ENCODE assay signal across 22 cellular contexts in genomic region chr7:134353411-134353810, GRCh38. TPM values are rescaled to one million over a fixed set of nuclear protein-coding genes. Genes with fewer than 3 reads are reported as not detected.
DNase-seq lines count a peak whose midpoint lies in the region; ATAC-seq, FAIRE-seq and TF ChIP-seq lines count a peak whose summit lies in the region.
"Had no signal": no experiment of that assay in that cellular context is flagged by ENCODE, and none has a peak within 500 bp of the region (broad histone marks: within the 10 kb centered on the region; RNA-seq: fewer than 3 reads in every experiment).

No MANE protein-coding gene starts in this region.

- TF ChIP-seq EP300 in HepG2 (IDR thresholded peaks at IDR 0.05; ENCODE audit: low read depth in 2 of 2, low read length in 2 of 2) (no peak), HepG2 (CRISPR knock-in tag; IDR thresholded peaks at IDR 0.05; ENCODE audit: borderline replicate concordance) (no peak)

- peak overlapping the region; percentile 29; the same call in 1 of the 2 replicates for H2AFZ ChIP-seq in OCI-LY3 (ENCODE audit: low read depth, low read length)
- no peak overlapping the region for H2AFZ ChIP-seq in HepG2 (ENCODE audit: low read length)
- H2AFZ ChIP-seq: GM23338 had no signal

- POLR2A ChIA-PET in HepG2 (lab: Yijun Ruan, JAX): no interaction called here
- POLR2A ChIA-PET in naive thymus-derived CD8-positive, alpha-beta T cell (lab: Charles Lee): no interaction called here

- no peak for TF ChIP-seq POLR2A in HepG2 (IDR thresholded peaks at IDR 0.05; ENCODE audit: insufficient read depth in 1 of 2, low read depth in 2 of 2, low read length in 2 of 2)

- ATAC-seq in HepG2 (peak; percentile 45), HG03095 (IDR thresholded peaks at IDR 0.05; ENCODE audit: unreplicated experiment) (no peak)
- ATAC-seq in naive thymus-derived CD8-positive, alpha-beta T cell: no peak
- ATAC-seq: GM23338 had no signal

- H3K27ac Mint-ChIP-seq in naive thymus-derived CD8-positive, alpha-beta T cell: no peak overlapping the region
- H3K27ac Mint-ChIP-seq: CD4-positive, CD25-positive, alpha-beta regulatory T cell; GM23338; IgD-negative memory B cell had no signal

- intact Hi-C loops in HepG2 (cut with micrococcal nuclease; ENCODE audit: unreplicated experiment): no loop called here

- H3K4me3 ChIP-seq in OCI-LY3 (ENCODE audit: low read length) (no peak overlapping the region), epithelial cell of esophagus (ENCODE audit: low read length) (no peak overlapping the region), HepG2 (replicated peaks in 1 of 3; ENCODE audit: insufficient read depth in 1 of 3, low read depth in 2 of 3, low read length in 3 of 3) (no peak overlapping the region)
- H3K4me3 ChIP-seq: GM23338 had no signal

- H3K9me3 ChIP-seq in OCI-LY3 (ENCODE audit: insufficient read depth, low read length) (no peaks in the 10 kb centered on the region), HepG2 (ENCODE audit: low read length) (no peaks in the 10 kb centered on the region)
- H3K9me3 ChIP-seq: BE2C, Caco-2 had no signal

- no peaks in the 10 kb centered on the region for H3K4me1 Mint-ChIP-seq in naive thymus-derived CD8-positive, alpha-beta T cell

- no peak for FAIRE-seq in HepG2 (lab: Jason Lieb, UNC)
- FAIRE-seq: D721Med, GM12892, GM18507, H54, HTR-8/SVneo had no signal

- H3K4me3 Mint-ChIP-seq in naive thymus-derived CD8-positive, alpha-beta T cell: no peak overlapping the region
- H3K4me3 Mint-ChIP-seq: CD4-positive, CD25-positive, alpha-beta regulatory T cell; GM23338; IgD-negative memory B cell had no signal

- H3K36me3 ChIP-seq in OCI-LY3 (replicated peaks; ENCODE audit: low read depth, low read length) (no peaks in the 10 kb centered on the region), HepG2 (replicated peaks in 1 of 2; ENCODE audit: control insufficient read depth in 1 of 2, insufficient read depth in 2 of 2, low read length in 2 of 2) (no peaks in the 10 kb centered on the region)
- H3K36me3 ChIP-seq: BE2C had no signal

- H3K27ac ChIP-seq in OCI-LY3 (ENCODE audit: low read length) (no peak overlapping the region), HepG2 (ENCODE audit: extremely low read length, insufficient read depth, low read length) (no peak overlapping the region)

- H3K9me3 Mint-ChIP-seq in naive thymus-derived CD8-positive, alpha-beta T cell: no peaks in the 10 kb centered on the region
- H3K9me3 Mint-ChIP-seq: IgD-negative memory B cell had no signal

- TF ChIP-seq RAD21 in HepG2 (CRISPR knock-in tag; IDR thresholded peaks at IDR 0.05): no peak

- CTCF ChIA-PET in HepG2 (lab: Yijun Ruan, JAX; ENCODE audit: low intra/inter-chr PET ratio, low total read pairs): no interaction called here

- TF ChIP-seq CTCF in OCI-LY3 (IDR thresholded peaks at IDR 0.05; ENCODE audit: low read depth, low read length) (no peak), epithelial cell of esophagus (IDR thresholded peaks at IDR 0.05; ENCODE audit: insufficient read depth, low read depth, low read length, missing control alignments) (no peak), HepG2 (CRISPR knock-in tag; IDR thresholded peaks at IDR 0.05) (no peak)

- peaks cover 0 to 17% (median 9%) of the 10 kb centered on the region in 5 donors for H3K27me3 Mint-ChIP-seq in naive thymus-derived CD8-positive, alpha-beta T cell

- H3K4me1 ChIP-seq in OCI-LY3 (ENCODE audit: low read length): peaks cover 55% of the 10 kb centered on the region
- H3K4me1 ChIP-seq in HepG2 (ENCODE audit: insufficient read depth, low read length): peaks cover 48% of the 10 kb centered on the region
- H3K4me1 ChIP-seq: BE2C, Caco-2 had no signal

- H3K4me2 ChIP-seq in OCI-LY3 (ENCODE audit: low read length) (no peak overlapping the region), HepG2 (ENCODE audit: low read depth, low read length) (peak overlapping the region; percentile 38)
- H3K4me2 ChIP-seq: GM23338 had no signal

- H3K36me3 Mint-ChIP-seq in naive thymus-derived CD8-positive, alpha-beta T cell: peaks cover 0 to 6% (median 0%) of the 10 kb centered on the region in 3 donors
- H3K36me3 Mint-ChIP-seq: CD4-positive, CD25-positive, alpha-beta regulatory T cell had no signal

- WGBS in HepG2 (ENCODE audit: low lambda C conversion rate): 3% methylated on average over 4 of the region's 4 CpGs

- H4K20me1 ChIP-seq in OCI-LY3 (ENCODE audit: insufficient read depth, low read length): no peaks in the 10 kb centered on the region
- no peaks in the 10 kb centered on the region for H4K20me1 ChIP-seq in HepG2 (ENCODE audit: insufficient read depth, low read length)

- no TSS peak for BruUV-seq in HepG2 (replicated peaks; lab: Mats Ljungman, UMichigan)

- H3K27me3 ChIP-seq in OCI-LY3 (ENCODE audit: low read depth, low read length) (no peaks in the 10 kb centered on the region), HepG2 (ENCODE audit: control insufficient read depth in 1 of 2, insufficient read depth in 2 of 2, low read length in 2 of 2) (0 out of 5 replicates have a peak, but pooled peaks cover 0 to 3% of the 10 kb centered on the region in 2 experiments)
- H3K27me3 ChIP-seq: BE2C had no signal

- DNase-seq in epithelial cell of esophagus (ENCODE audit: low read depth) (peak; percentile 52), HepG2 (ENCODE audit: low spot score) (no peak), renal cortical epithelial cell (ENCODE audit: low read depth) (peak; percentile 36), activated gamma-delta T cell (lab: John Stamatoyannopoulos, UW) (no peak)
- DNase-seq in naive thymus-derived CD8-positive, alpha-beta T cell: no peak
- DNase-seq: ACHN; BE2C; C1 segment of cervical spinal cord; Caco-2; CD4-positive, CD25-positive, alpha-beta regulatory T cell; DMS79; GDM1; HCEC 1CT had no signal

- H3K9ac ChIP-seq in OCI-LY3 (ENCODE audit: low read length): no peak overlapping the region
- H3K9ac ChIP-seq in HepG2 (ENCODE audit: insufficient read depth, low read depth, low read length): no peak overlapping the region

- no peaks in the 10 kb centered on the region for H3K79me2 ChIP-seq in OCI-LY3 (ENCODE audit: low read length)
- H3K79me2 ChIP-seq in HepG2 (ENCODE audit: insufficient read depth, low read length): no peaks in the 10 kb centered on the region

- in situ Hi-C loops in HepG2 (cut with HindIII; ENCODE audit: extremely low pct_ligation_motif_present, low pct_unique_long_range_greater_than_20kb): no loop called here

TF ChIP-seq in HepG2, 621 proteins besides CTCF, POLR2A, EP300 and RAD21 (continues in another document):
- peak; percentile 43; the same call in 1 of the 2 replicates for TF ChIP-seq HNF1A (IDR thresholded peaks at IDR 0.05; ENCODE audit: low read depth)
- no peak for TF ChIP-seq HNF1A (CRISPR knock-in tag; IDR thresholded peaks at IDR 0.05; ENCODE audit: borderline replicate concordance)

RNA-seq across cellular contexts. Expression of gene SLC35B4, which starts 36.7 kb away (rescaled TPM):
- total RNA-seq in HepG2 (2016; rRNA removed; fragmentation: Illumina TruSeq; extraction: Trizol): 10.8 and 17.1 TPM in 2 replicates
- total RNA-seq in HepG2 (2016; cell fraction: cytosol; rRNA removed; fragmentation: Illumina TruSeq; extraction: Trizol; ENCODE audit: low read depth): 1.7 and 2.6 TPM in 2 replicates
- 10.6 and 17.5 TPM in 2 replicates for total RNA-seq in HepG2 (2016; cell fraction: insoluble cytoplasmic fraction; rRNA removed; fragmentation: Illumina TruSeq; extraction: Trizol)
- total RNA-seq in HepG2 (2016; cell fraction: membrane; rRNA removed; fragmentation: Illumina TruSeq; extraction: Trizol): 6.0 and 6.2 TPM in 2 replicates
- total RNA-seq in HepG2 (2016; cell fraction: nucleus; rRNA removed; fragmentation: Illumina TruSeq; extraction: Trizol): 20.5 and 23.5 TPM in 2 replicates
- polyA plus RNA-seq in HepG2 (2011; rRNA removed): 13.2 and 17.8 TPM in 2 replicates
- polyA plus RNA-seq in HepG2 (2011; cell fraction: cytosol; rRNA removed): 9.1 and 10.5 TPM in 2 replicates
- polyA plus RNA-seq in HepG2 (2011; cell fraction: nucleus; rRNA removed): 17.4 and 25.2 TPM in 2 replicates
- 8.8 and 9.4 TPM in 2 replicates for polyA plus RNA-seq in HepG2 (2012)
- 2.2 and 3.0 TPM in 2 replicates for polyA plus RNA-seq in HepG2 (2016; cell fraction: cytosol; fragmentation: Illumina TruSeq; extraction: Trizol; ENCODE audit: low read depth)
- polyA plus RNA-seq in HepG2 (2016; cell fraction: insoluble cytoplasmic fraction; fragmentation: Illumina TruSeq; extraction: Trizol; ENCODE audit: low read depth): 9.1 and 9.9 TPM in 2 replicates
- 3.4 and 3.9 TPM in 2 replicates for polyA plus RNA-seq in HepG2 (2016; cell fraction: membrane; fragmentation: Illumina TruSeq; extraction: Trizol; ENCODE audit: low read depth)
- 40.7 and 42.9 TPM in 2 replicates for polyA plus RNA-seq in HepG2 (2016; cell fraction: nucleus; fragmentation: Illumina TruSeq; extraction: Trizol; ENCODE audit: insufficient read depth, low read depth)
- polyA minus RNA-seq in HepG2 (2011; rRNA and poly(A)+ RNA removed; ENCODE audit: low replicate concordance): 30.7 and 61.9 TPM in 2 replicates
- 8.2 and 14.1 TPM in 2 replicates for polyA minus RNA-seq in HepG2 (2011; cell fraction: cytosol; rRNA and poly(A)+ RNA removed)
- 18.3 and 24.1 TPM in 2 replicates for polyA minus RNA-seq in HepG2 (2011; cell fraction: nucleus; rRNA and poly(A)+ RNA removed)
- 11.5 and 12.5 TPM in 2 replicates for total RNA-seq in renal cortical epithelial cell
- 10 to 100 TPM; 11.9 to 16.8 TPM for total RNA-seq in naive thymus-derived CD8-positive, alpha-beta T cell
- polyA plus RNA-seq in naive thymus-derived CD8-positive, alpha-beta T cell: 10 to 100 TPM; 12.7 to 21.6 (median 17.4) TPM

Comparison
In these comparisons a context has a peak if more than half of its experiments do, and no peak if none do; other contexts are left out.
1. DNase-seq: peak in epithelial cell of esophagus (single experiment) and renal cortical epithelial cell (single experiment); none in HepG2 (single experiment), naive thymus-derived CD8-positive, alpha-beta T cell (0 of 10) and activated gamma-delta T cell (single experiment).